In genomic region chr12:62763827-62764226, GRCh38 we compare ENCODE assay signal across 27 cellular contexts.
"Had no signal": no experiment of that assay in that cellular context is flagged by ENCODE, and none has a peak within 500 bp of the region (broad histone marks: within the 10 kb centered on the region; RNA-seq: fewer than 3 reads in every experiment).

No MANE protein-coding gene starts in this region.

- H3K27ac ChIP-seq: RWPE1 had no signal

- H3K36me3 ChIP-seq: adrenal gland had no signal

- H3K4me3 ChIP-seq: adrenal gland had no signal

- H3K4me1 Mint-ChIP-seq: activated naive CD4-positive, alpha-beta T cell treated with anti-CD3 and anti-CD28 coated beads, Interleukin-2, amount 10 ng/mL, durations not matched to agents 7 days and 5 days had no signal

- H3K9me3 ChIP-seq: adrenal gland had no signal

- ATAC-seq: activated CD4-positive, CD25-positive, alpha-beta regulatory T cell treated with anti-CD3 and anti-CD28 coated beads, Interleukin-2, amount 50 U/mL, for 24 hours; activated CD8-positive, alpha-beta T cell treated with anti-CD3 and anti-CD28 coated beads for 36 hours; activated T-cell treated with anti-CD3 and anti-CD28 coated beads, Interleukin-2, amount 50 U/mL, for 72 hours; Panc1 had no signal

- H3K4me3 Mint-ChIP-seq: activated CD8-positive, alpha-beta T cell treated with anti-CD3 and anti-CD28 coated beads for 36 hours; activated naive CD4-positive, alpha-beta T cell treated with anti-CD3 and anti-CD28 coated beads, Interleukin-2, amount 10 ng/mL, durations not matched to agents 7 days and 5 days; activated naive CD8-positive, alpha-beta T cell treated with anti-CD3 and anti-CD28 coated beads for 36 hours; activated T-cell treated with anti-CD3 and anti-CD28 coated beads, Interleukin-2, amount 50 U/mL, for 72 hours; T-helper 1 cell treated with Interleukin-12 subunit alpha and Interleukin-12 subunit beta and Interleukin-4 antibody, amounts not matched to agents 30 μg/mL and 1 μg/mL, for 36 hours had no signal

- DNase-seq: activated CD4-positive, alpha-beta T cell treated with anti-CD3 and anti-CD28 coated beads for 4 hours; activated CD8-positive, alpha-beta memory T cell treated with anti-CD3 and anti-CD28 coated beads, Interleukin-2, amount 50 U/mL, for 4 hours; activated CD8-positive, alpha-beta T cell treated with anti-CD3 and anti-CD28 coated beads for 36 hours; activated gamma-delta T cell treated with Interleukin-2 at 50 U/mL for 16 hours; activated naive CD4-positive, alpha-beta T cell treated with anti-CD3 and anti-CD28 coated beads, Interleukin-2, amount 10 ng/mL, durations not matched to agents 7 days and 5 days; activated naive CD8-positive, alpha-beta T cell treated with anti-CD3 and anti-CD28 coated beads for 36 hours; activated T-cell treated with anti-CD3 and anti-CD28 coated beads, Interleukin-2, amount 50 U/mL, for 72 hours; adrenal gland; anterior cingulate cortex; IMR-90; Kasumi-1; KBM-7; NCI-H1048; NCI-H146; NCI-H1930; NCI-H2107; NCI-H2171 treated with DMSO at 0.1 percent for 48 hours; NCI-H226; NCI-H510A; NCI-H82; OCI-M1; SHP77 treated with DMSO at 0.1 percent for 48 hours had no signal

- H3K27me3 ChIP-seq: adrenal gland had no signal

- H3K36me3 Mint-ChIP-seq: activated naive CD4-positive, alpha-beta T cell treated with anti-CD3 and anti-CD28 coated beads, Interleukin-2, amount 10 ng/mL, durations not matched to agents 7 days and 5 days; activated naive CD8-positive, alpha-beta T cell treated with anti-CD3 and anti-CD28 coated beads for 36 hours had no signal

- H3K27ac Mint-ChIP-seq: activated CD8-positive, alpha-beta T cell treated with anti-CD3 and anti-CD28 coated beads for 36 hours; activated naive CD4-positive, alpha-beta T cell treated with anti-CD3 and anti-CD28 coated beads, Interleukin-2, amount 10 ng/mL, durations not matched to agents 7 days and 5 days; activated naive CD8-positive, alpha-beta T cell treated with anti-CD3 and anti-CD28 coated beads for 36 hours; activated T-cell treated with anti-CD3 and anti-CD28 coated beads, Interleukin-2, amount 50 U/mL, for 72 hours; activated T-helper 2 cell treated with anti-CD3 and anti-CD28 coated beads, Interferon-gamma antibody, Interleukin-2, Interleukin-4, amounts not matched to agents 10 μg/mL and 5 μg/mL and 100 μg/mL, durations not matched to agents 14 hours and 24 hours and 36 hours; T-helper 1 cell treated with Interleukin-12 subunit alpha and Interleukin-12 subunit beta and Interleukin-4 antibody, amounts not matched to agents 30 μg/mL and 1 μg/mL, for 36 hours had no signal

- H3K9me3 Mint-ChIP-seq: activated CD8-positive, alpha-beta T cell treated with anti-CD3 and anti-CD28 coated beads for 36 hours; activated naive CD4-positive, alpha-beta T cell treated with anti-CD3 and anti-CD28 coated beads, Interleukin-2, amount 10 ng/mL, durations not matched to agents 7 days and 5 days; activated naive CD8-positive, alpha-beta T cell treated with anti-CD3 and anti-CD28 coated beads for 36 hours; activated T-cell treated with anti-CD3 and anti-CD28 coated beads, Interleukin-2, amount 50 U/mL, for 72 hours; activated T-helper 2 cell treated with anti-CD3 and anti-CD28 coated beads, Interferon-gamma antibody, Interleukin-2, Interleukin-4, amounts not matched to agents 10 μg/mL and 5 μg/mL and 100 μg/mL, durations not matched to agents 14 hours and 24 hours and 36 hours; T-helper 1 cell treated with Interleukin-12 subunit alpha and Interleukin-12 subunit beta and Interleukin-4 antibody, amounts not matched to agents 30 μg/mL and 1 μg/mL, for 36 hours had no signal
